In genomic region chr10:59805043-59805442, GRCh38 we compare ENCODE assay signal across 8 cellular contexts. TPM values are rescaled to one million over a fixed set of nuclear protein-coding genes. Genes with fewer than 3 reads are reported as not detected.
DNase-seq lines count a peak whose midpoint lies in the region; ATAC-seq and TF ChIP-seq lines count a peak whose summit lies in the region.

No MANE protein-coding gene starts in this region.

- no TSS peak for BruUV-seq in Calu3 (replicated peaks; lab: Mats Ljungman, UMichigan)

- peaks cover 53% of the 10 kb centered on the region for H3K36me3 Mint-ChIP-seq in Calu3 (ENCODE audit: insufficient read depth, unreplicated experiment)
- H3K36me3 Mint-ChIP-seq in T-helper 17 cell (ENCODE audit: low read depth) = peaks cover 13% of the 10 kb centered on the region

- H3K27ac ChIP-seq in iPS DF 6.9 (ENCODE audit: low read length) = no peak overlapping the region

- H3K36me3 ChIP-seq in HAP-1 (replicated peaks) = peaks cover 50% of the 10 kb centered on the region
- H3K36me3 ChIP-seq in iPS DF 6.9 (ENCODE audit: control insufficient read depth, insufficient read depth, low read length) = peaks cover 5% of the 10 kb centered on the region; the same call in 1 of the 2 replicates

- H3K4me1 Mint-ChIP-seq in Calu3 (ENCODE audit: low read depth, unreplicated experiment) (peaks cover 21% of the 10 kb centered on the region), T-helper 17 cell (peaks cover 11% of the 10 kb centered on the region)

- H3K4me1 ChIP-seq in HAP-1 (peaks cover 9% of the 10 kb centered on the region), iPS DF 6.9 (ENCODE audit: control insufficient read depth, insufficient read depth, low read length) (no peaks in the 10 kb centered on the region; the same call in 1 of the 2 replicates)

- no peak overlapping the region for H3K27ac Mint-ChIP-seq in Calu3 (ENCODE audit: unreplicated experiment)
- no peak overlapping the region for H3K27ac Mint-ChIP-seq in T-helper 17 cell

- no CpG with 5 or more reads among the region's 6 CpGs for WGBS in iPS DF 6.9 (ENCODE audit: insufficient coverage, insufficient read length)

- H3K4me3 Mint-ChIP-seq in Calu3 (ENCODE audit: low read depth, unreplicated experiment) (no peak overlapping the region), T-helper 17 cell (no peak overlapping the region)

- H3K9me3 ChIP-seq in HAP-1 (no peaks in the 10 kb centered on the region), T-helper 17 cell (ENCODE audit: control insufficient read depth, low read length, poor library complexity, severe bottlenecking) (no peaks in the 10 kb centered on the region), iPS DF 6.9 (ENCODE audit: control insufficient read depth, insufficient read depth, low read length) (no peaks in the 10 kb centered on the region)

- peak; percentile 47 for TF ChIP-seq CTCF in Calu3 (IDR thresholded peaks at IDR 0.05; ENCODE audit: unreplicated experiment)

- H3K4me3 ChIP-seq in HAP-1 (no peak overlapping the region), iPS DF 6.9 (ENCODE audit: low read length) (no peak overlapping the region)

- no peaks in the 10 kb centered on the region for H3K27me3 Mint-ChIP-seq in Calu3 (ENCODE audit: unreplicated experiment)
- H3K27me3 Mint-ChIP-seq in T-helper 17 cell = no peaks in the 10 kb centered on the region

- no peaks in the 10 kb centered on the region for H3K27me3 ChIP-seq in HAP-1 (ENCODE audit: low read depth)
- no peaks in the 10 kb centered on the region for H3K27me3 ChIP-seq in iPS DF 6.9 (ENCODE audit: control insufficient read depth, insufficient read depth, low read length)

- ATAC-seq in T-helper 17 cell (peak; percentile 48), GM21367 (IDR thresholded peaks at IDR 0.05; ENCODE audit: unreplicated experiment) (no peak)

- intact Hi-C loops in Calu3 (cut with micrococcal nuclease; ENCODE audit: unreplicated experiment) = loop anchor here (1.0 to 5.0 kb wide), 2 partner anchors 179 to 568 kb away; no protein-coding TSS in a partner anchor

- in situ Hi-C loops in HAP-1 (cut with MboI; ENCODE audit: low sequenced_read_pairs) = loop anchor here (5.0 to 25.0 kb wide), 3 partner anchors 183 to 843 kb away; no protein-coding TSS in a partner anchor

- CTCF ChIA-PET in Calu3 (lab: Charles Lee) = no interaction called here

- DNase-seq in Calu3 (peak; percentile 48), HAP-1 (ENCODE audit: low spot score in 2 of 2) (peak; percentile 19 to 53), T-helper 17 cell (no peak), iPS DF 6.9 (ENCODE audit: low read depth, low spot score) (peak; percentile 39), GF-D8 (lab: John Stamatoyannopoulos, UW) (no peak), T-helper 9 cell (no peak), NCI-H187 treated with DMSO at 0.1 percent for 48 hours (lab: John Stamatoyannopoulos, UW) (no peak)

- no peaks in the 10 kb centered on the region for H3K9me3 Mint-ChIP-seq in Calu3 (ENCODE audit: low read depth, unreplicated experiment)

RNA-seq across cellular contexts. Expression of gene MRLN, which starts 51.8 kb away (rescaled TPM):
- total RNA-seq in Calu3 (2022) = not detected in 2 replicates
- under 1 TPM in 1 of 2 donors, not detected in 1; 0.35 TPM for total RNA-seq in T-helper 17 cell

Comparison
In these comparisons a context has a peak if more than half of its experiments do, and no peak if none do; other contexts are left out.
1. DNase-seq: peak in Calu3 (single experiment), HAP-1 (2 of 2) and iPS DF 6.9 (single experiment); none in T-helper 17 cell (0 of 3), GF-D8 (single experiment), T-helper 9 cell (single experiment) and NCI-H187 treated with DMSO at 0.1 percent for 48 hours (single experiment).